Comparison of ENCODE assay signal across 1 cellular context in genomic region chr9:37415011-37415719, GRCh38.
TF ChIP-seq lines count a peak whose summit lies in the region.

No MANE protein-coding gene starts in this region.

TF ChIP-seq in HepG2, 621 proteins besides CTCF, POLR2A, EP300 and RAD21 (continued from another document and continues in another):
- TF ChIP-seq PREB (CRISPR knock-in tag; IDR thresholded peaks at IDR 0.05) (no peak), PHB2 (IDR thresholded peaks at IDR 0.05; ENCODE audit: partially characterized antibody) (no peak), ZNF710 (CRISPR knock-in tag; IDR thresholded peaks at IDR 0.05; ENCODE audit: borderline replicate concordance) (no peak; the same call in 1 of the 2 replicates), NFYB (CRISPR knock-in tag; IDR thresholded peaks at IDR 0.05) (no peak), ZFP36L2 (CRISPR knock-in tag; IDR thresholded peaks at IDR 0.05) (no peak), TRAFD1 (CRISPR knock-in tag; IDR thresholded peaks at IDR 0.05; ENCODE audit: borderline replicate concordance) (0 out of 2 replicates have a peak, but pooled peaks have one; percentile 80), ZBTB33 (CRISPR knock-in tag; IDR thresholded peaks at IDR 0.05) (no peak), ZNF839 (CRISPR knock-in tag; IDR thresholded peaks at IDR 0.05; ENCODE audit: borderline replicate concordance) (no peak), ZNF547 (CRISPR knock-in tag; IDR thresholded peaks at IDR 0.05) (no peak), ATM (IDR thresholded peaks at IDR 0.05; ENCODE audit: borderline replicate concordance) (no peak), RFX1 (IDR thresholded peaks at IDR 0.05) (no peak), ATF3 (CRISPR knock-in tag; IDR thresholded peaks at IDR 0.05) (no peak), MNT (IDR thresholded peaks at IDR 0.05) (no peak), HNF1A (IDR thresholded peaks at IDR 0.05; ENCODE audit: low read depth) (no peak), HNF1A (CRISPR knock-in tag; IDR thresholded peaks at IDR 0.05; ENCODE audit: borderline replicate concordance) (peak; percentile 46; the same call in 1 of the 2 replicates), ZBTB7A (CRISPR knock-in tag; IDR thresholded peaks at IDR 0.05) (no peak), ARID2 (CRISPR knock-in tag; IDR thresholded peaks at IDR 0.05; ENCODE audit: borderline replicate concordance) (no peak), CREB1 (IDR thresholded peaks at IDR 0.05) (peak; percentile 61), CREB1 (CRISPR knock-in tag; IDR thresholded peaks at IDR 0.05) (no peak), MAZ (IDR thresholded peaks at IDR 0.05; ENCODE audit: borderline replicate concordance, low read depth, low read length) (no peak), MAZ (CRISPR knock-in tag; IDR thresholded peaks at IDR 0.05; ENCODE audit: low read depth) (no peak), HOXD1 (CRISPR knock-in tag; IDR thresholded peaks at IDR 0.05) (no peak), POGK (CRISPR knock-in tag; conservative IDR thresholded peaks at IDR 0.05) (no peak), IKZF4 (CRISPR knock-in tag; IDR thresholded peaks at IDR 0.05; ENCODE audit: borderline replicate concordance, low read depth, not compliant biosample characterization) (no peak), SMAD9 (CRISPR knock-in tag; IDR thresholded peaks at IDR 0.05) (no peak), KDM2A (CRISPR knock-in tag; IDR thresholded peaks at IDR 0.05; ENCODE audit: borderline replicate concordance, low read depth) (peak; percentile 50; the same call in 1 of the 2 replicates), ZBED4 (CRISPR knock-in tag; IDR thresholded peaks at IDR 0.05; ENCODE audit: borderline replicate concordance) (no peak), HMG20A (CRISPR knock-in tag; IDR thresholded peaks at IDR 0.05; ENCODE audit: borderline replicate concordance) (no peak), NFRKB (IDR thresholded peaks at IDR 0.05) (no peak), ZNF335 (CRISPR knock-in tag; IDR thresholded peaks at IDR 0.05) (no peak), ELF4 (CRISPR knock-in tag; IDR thresholded peaks at IDR 0.05; ENCODE audit: borderline replicate concordance) (no peak), CENPT (CRISPR knock-in tag; IDR thresholded peaks at IDR 0.05; ENCODE audit: low read depth) (no peak), ZBTB4 (CRISPR knock-in tag; IDR thresholded peaks at IDR 0.05; ENCODE audit: borderline replicate concordance) (no peak), RXRA (CRISPR knock-in tag; IDR thresholded peaks at IDR 0.05) (no peak), PAWR (CRISPR knock-in tag; IDR thresholded peaks at IDR 0.05; ENCODE audit: borderline replicate concordance) (no peak)
